30 cellular contexts compared by ENCODE assay signal in genomic region chr18:73617981-73618380, GRCh38.
"Had no signal": no experiment of that assay in that cellular context is flagged by ENCODE, and none has a peak within 500 bp of the region (broad histone marks: within the 10 kb centered on the region; RNA-seq: fewer than 3 reads in every experiment).

No MANE protein-coding gene starts in this region.

- H3K27me3 Mint-ChIP-seq: activated CD4-positive, alpha-beta memory T cell treated with anti-CD3 and anti-CD28 coated beads for 36 hours; activated CD4-positive, alpha-beta T cell treated with anti-CD3 and anti-CD28 coated beads, Interleukin-2, amount 10 ng/mL, durations not matched to agents 24 days and 14 days; activated CD8-positive, alpha-beta memory T cell treated with anti-CD3 and anti-CD28 coated beads, Interleukin-2, amount 10 ng/mL, durations not matched to agents 7 days and 5 days; activated naive CD4-positive, alpha-beta T cell treated with anti-CD3 and anti-CD28 coated beads, Interleukin-2, amount 10 ng/mL, durations not matched to agents 7 days and 5 days; activated naive CD8-positive, alpha-beta T cell treated with anti-CD3 and anti-CD28 coated beads, Interleukin-2, amount 10 ng/mL, durations not matched to agents 7 days and 5 days; brain; central memory CD8-positive, alpha-beta T cell; dendritic cell treated with granulocyte-macrophage colony-stimulating factor and Interleukin-4, amounts not matched to agents 40 ng/mL and 50 ng/mL, for 4 days had no signal

- ATAC-seq: activated CD4-positive, alpha-beta T cell treated with anti-CD3 and anti-CD28 coated beads for 36 hours; activated CD8-positive, alpha-beta memory T cell treated with anti-CD3 and anti-CD28 coated beads, Interleukin-2, amount 10 ng/mL, durations not matched to agents 7 days and 5 days; activated CD8-positive, alpha-beta T cell treated with anti-CD3 and anti-CD28 coated beads, Interleukin-2, amount 10 ng/mL, durations not matched to agents 7 days and 5 days; activated naive CD4-positive, alpha-beta T cell treated with anti-CD3 and anti-CD28 coated beads, Interleukin-2, amount 50 U/mL, for 72 hours; activated T-cell treated with anti-CD3 and anti-CD28 coated beads, Interleukin-2, amount 50 U/mL, for 72 hours had no signal

- H3K27me3 ChIP-seq: ascending aorta, breast epithelium, dorsolateral prefrontal cortex, esophagus muscularis mucosa had no signal

- DNase-seq: activated CD4-positive, alpha-beta memory T cell treated with anti-CD3 and anti-CD28 coated beads for 36 hours; activated CD4-positive, alpha-beta T cell treated with anti-CD3 and anti-CD28 coated beads for 36 hours; activated CD4-positive, alpha-beta T cell treated with anti-CD3 and anti-CD28 coated beads, Interleukin-2, amount 10 ng/mL, durations not matched to agents 24 days and 14 days; activated CD4-positive, CD25-positive, alpha-beta regulatory T cell; activated CD4-positive, CD25-positive, alpha-beta regulatory T cell treated with anti-CD3 and anti-CD28 coated beads, Interleukin-2, amount 50 U/mL, for 72 hours; activated CD8-positive, alpha-beta memory T cell treated with anti-CD3 and anti-CD28 coated beads, Interleukin-2, amount 10 ng/mL, durations not matched to agents 7 days and 5 days; activated CD8-positive, alpha-beta memory T cell treated with anti-CD3 and anti-CD28 coated beads, Interleukin-2, amount 50 U/mL, for 4 hours; activated CD8-positive, alpha-beta T cell treated with anti-CD3 and anti-CD28 coated beads, Interleukin-2, amount 10 ng/mL, durations not matched to agents 7 days and 5 days; activated gamma-delta T cell; activated naive CD4-positive, alpha-beta T cell; activated naive CD4-positive, alpha-beta T cell treated with anti-CD3 and anti-CD28 coated beads, Interleukin-2, amount 10 ng/mL, durations not matched to agents 7 days and 5 days; activated naive CD8-positive, alpha-beta T cell treated with anti-CD3 and anti-CD28 coated beads, Interleukin-2, amount 10 ng/mL, durations not matched to agents 7 days and 5 days; activated T-cell treated with anti-CD3 and anti-CD28 coated beads, Interleukin-2, amount 50 U/mL, for 1 hour; activated T-cell treated with anti-CD3 and anti-CD28 coated beads, Interleukin-2, amount 50 U/mL, for 72 hours; dorsolateral prefrontal cortex; effector memory CD4-positive, alpha-beta T cell; endodermal cell; erythroblast; head of caudate nucleus; hippocampal formation; T-helper 2 cell had no signal

- H3K4me1 Mint-ChIP-seq: activated CD4-positive, alpha-beta T cell treated with anti-CD3 and anti-CD28 coated beads for 36 hours; activated CD4-positive, alpha-beta T cell treated with anti-CD3 and anti-CD28 coated beads, Interleukin-2, amount 10 ng/mL, durations not matched to agents 24 days and 14 days; activated CD8-positive, alpha-beta memory T cell treated with anti-CD3 and anti-CD28 coated beads, Interleukin-2, amount 10 ng/mL, durations not matched to agents 7 days and 5 days; activated naive CD4-positive, alpha-beta T cell treated with anti-CD3 and anti-CD28 coated beads, Interleukin-2, amount 10 ng/mL, durations not matched to agents 7 days and 5 days; activated naive CD8-positive, alpha-beta T cell treated with anti-CD3 and anti-CD28 coated beads, Interleukin-2, amount 10 ng/mL, durations not matched to agents 7 days and 5 days; central memory CD8-positive, alpha-beta T cell; endodermal cell had no signal

- H3K36me3 Mint-ChIP-seq: activated CD4-positive, alpha-beta memory T cell treated with anti-CD3 and anti-CD28 coated beads for 36 hours; activated CD8-positive, alpha-beta memory T cell treated with anti-CD3 and anti-CD28 coated beads, Interleukin-2, amount 10 ng/mL, durations not matched to agents 7 days and 5 days; activated naive CD4-positive, alpha-beta T cell treated with anti-CD3 and anti-CD28 coated beads, Interleukin-2, amount 10 ng/mL, durations not matched to agents 7 days and 5 days; activated naive CD4-positive, alpha-beta T cell treated with anti-CD3 and anti-CD28 coated beads, Interleukin-2, amount 50 U/mL, for 72 hours; activated naive CD8-positive, alpha-beta T cell treated with anti-CD3 and anti-CD28 coated beads, Interleukin-2, amount 10 ng/mL, durations not matched to agents 7 days and 5 days; brain had no signal

- H3K27ac ChIP-seq: ascending aorta, breast epithelium, coronary artery, dorsolateral prefrontal cortex, esophagus muscularis mucosa had no signal

- H3K4me3 ChIP-seq: ascending aorta, breast epithelium, coronary artery, dorsolateral prefrontal cortex, esophagus muscularis mucosa had no signal

- FAIRE-seq: frontal cortex had no signal

- H3K4me3 Mint-ChIP-seq: activated CD4-positive, alpha-beta memory T cell treated with anti-CD3 and anti-CD28 coated beads for 36 hours; activated CD4-positive, alpha-beta T cell treated with anti-CD3 and anti-CD28 coated beads for 36 hours; activated CD4-positive, alpha-beta T cell treated with anti-CD3 and anti-CD28 coated beads, Interleukin-2, amount 10 ng/mL, durations not matched to agents 24 days and 14 days; activated CD8-positive, alpha-beta memory T cell treated with anti-CD3 and anti-CD28 coated beads, Interleukin-2, amount 10 ng/mL, durations not matched to agents 7 days and 5 days; activated CD8-positive, alpha-beta T cell treated with anti-CD3 and anti-CD28 coated beads, Interleukin-2, amount 10 ng/mL, durations not matched to agents 7 days and 5 days; activated naive CD4-positive, alpha-beta T cell treated with anti-CD3 and anti-CD28 coated beads, Interleukin-2, amount 10 ng/mL, durations not matched to agents 7 days and 5 days; activated naive CD8-positive, alpha-beta T cell treated with anti-CD3 and anti-CD28 coated beads, Interleukin-2, amount 10 ng/mL, durations not matched to agents 7 days and 5 days; activated T-cell treated with anti-CD3 and anti-CD28 coated beads, Interleukin-2, amount 50 U/mL, for 72 hours; brain; central memory CD8-positive, alpha-beta T cell; dendritic cell treated with granulocyte-macrophage colony-stimulating factor and Interleukin-4, amounts not matched to agents 40 ng/mL and 50 ng/mL, for 4 days; endodermal cell had no signal

- H3K4me1 ChIP-seq: ascending aorta, breast epithelium, esophagus muscularis mucosa had no signal

- H3K9me3 ChIP-seq: ascending aorta, breast epithelium, esophagus muscularis mucosa had no signal

- H3K9me3 Mint-ChIP-seq: activated CD4-positive, alpha-beta T cell treated with anti-CD3 and anti-CD28 coated beads, Interleukin-2, amount 10 ng/mL, durations not matched to agents 24 days and 14 days; activated naive CD4-positive, alpha-beta T cell treated with anti-CD3 and anti-CD28 coated beads, Interleukin-2, amount 10 ng/mL, durations not matched to agents 7 days and 5 days; dendritic cell treated with granulocyte-macrophage colony-stimulating factor and Interleukin-4, amounts not matched to agents 40 ng/mL and 50 ng/mL, for 4 days; endodermal cell had no signal

- H3K27ac Mint-ChIP-seq: activated CD4-positive, alpha-beta memory T cell treated with anti-CD3 and anti-CD28 coated beads for 36 hours; activated CD4-positive, alpha-beta T cell treated with anti-CD3 and anti-CD28 coated beads for 36 hours; activated CD4-positive, alpha-beta T cell treated with anti-CD3 and anti-CD28 coated beads, Interleukin-2, amount 10 ng/mL, durations not matched to agents 24 days and 14 days; activated CD8-positive, alpha-beta memory T cell treated with anti-CD3 and anti-CD28 coated beads, Interleukin-2, amount 10 ng/mL, durations not matched to agents 7 days and 5 days; activated CD8-positive, alpha-beta T cell treated with anti-CD3 and anti-CD28 coated beads, Interleukin-2, amount 10 ng/mL, durations not matched to agents 7 days and 5 days; activated naive CD4-positive, alpha-beta T cell treated with anti-CD3 and anti-CD28 coated beads, Interleukin-2, amount 10 ng/mL, durations not matched to agents 7 days and 5 days; activated naive CD4-positive, alpha-beta T cell treated with anti-CD3 and anti-CD28 coated beads, Interleukin-2, amount 50 U/mL, for 72 hours; activated naive CD8-positive, alpha-beta T cell treated with anti-CD3 and anti-CD28 coated beads, Interleukin-2, amount 10 ng/mL, durations not matched to agents 7 days and 5 days; activated T-cell treated with anti-CD3 and anti-CD28 coated beads, Interleukin-2, amount 50 U/mL, for 72 hours; brain; dendritic cell treated with granulocyte-macrophage colony-stimulating factor and Interleukin-4, amounts not matched to agents 40 ng/mL and 50 ng/mL, for 4 days; endodermal cell had no signal

- H3K36me3 ChIP-seq: ascending aorta, breast epithelium, esophagus muscularis mucosa had no signal
